Comparison of ENCODE assay signal across 1 cellular context in genomic region chr6:16239090-16239797, GRCh38.
TF ChIP-seq lines count a peak whose summit lies in the region.

No MANE protein-coding gene starts in this region.

TF ChIP-seq in H1, 55 proteins besides CTCF, POLR2A, EP300 and RAD21 (continued from another document):
- TF ChIP-seq KDM1A (IDR thresholded peaks at IDR 0.05; ENCODE audit: borderline replicate concordance, low read length): no peak
- TF ChIP-seq SAP30 (IDR thresholded peaks at IDR 0.05; ENCODE audit: insufficient read depth, insufficient replicate concordance, low read length): no peak
- no peak for TF ChIP-seq TEAD4 (IDR thresholded peaks at IDR 0.05; ENCODE audit: low read depth, low read length)
- no peak for TF ChIP-seq POLR2AphosphoS5 (IDR thresholded peaks at IDR 0.05; ENCODE audit: low read depth, low read length)
- no peak for TF ChIP-seq USF2 (IDR thresholded peaks at IDR 0.05; ENCODE audit: low read length)
- peak in 1 of 2 experiments; percentile 24; a peak in 1 of 4 replicates for TF ChIP-seq HDAC2 (IDR thresholded peaks at IDR 0.05; ENCODE audit: borderline replicate concordance in 1 of 2, low read depth in 2 of 2, low read length in 2 of 2)
- no peak for TF ChIP-seq CHD2 (IDR thresholded peaks at IDR 0.05; ENCODE audit: low read length)
- TF ChIP-seq EZH2 (IDR thresholded peaks at IDR 0.05; ENCODE audit: low read depth, low read length, severe bottlenecking): peak; percentile 81
- no peak for TF ChIP-seq CTBP2 (IDR thresholded peaks at IDR 0.05; ENCODE audit: borderline replicate concordance, insufficient read depth, insufficient read length, low read length)
- TF ChIP-seq JUND (IDR thresholded peaks at IDR 0.05; ENCODE audit: low read length): no peak
- no peak for TF ChIP-seq SP2 (IDR thresholded peaks at IDR 0.05; ENCODE audit: low read length)
- TF ChIP-seq ASH2L (IDR thresholded peaks at IDR 0.05; ENCODE audit: low read length): peak; percentile 40
- TF ChIP-seq BCL11A (IDR thresholded peaks at IDR 0.05; ENCODE audit: low read depth in 2 of 2, low read length in 2 of 2): no peak
- no peak for TF ChIP-seq NRF1 (IDR thresholded peaks at IDR 0.05; ENCODE audit: low read depth, low read length)
- TF ChIP-seq ATF3 (IDR thresholded peaks at IDR 0.05; ENCODE audit: insufficient read depth, low read depth, low read length): no peak
- TF ChIP-seq CBX5 (IDR thresholded peaks at IDR 0.05; ENCODE audit: low read depth, low read length): no peak
- no peak for TF ChIP-seq KDM4A (IDR thresholded peaks at IDR 0.05; ENCODE audit: low read depth, low read length, severe bottlenecking)
- no peak for TF ChIP-seq CEBPB (IDR thresholded peaks at IDR 0.05; ENCODE audit: low read depth, low read length)
- TF ChIP-seq MAFK (IDR thresholded peaks at IDR 0.05; ENCODE audit: low read depth, low read length): no peak
- no peak for TF ChIP-seq CHD7 (IDR thresholded peaks at IDR 0.05; ENCODE audit: insufficient replicate concordance, low read length)
- TF ChIP-seq CBX8 (IDR thresholded peaks at IDR 0.05; ENCODE audit: borderline replicate concordance, low read depth, low read length): no peak
- TF ChIP-seq SIX5 (IDR thresholded peaks at IDR 0.05; ENCODE audit: low read depth, low read length): no peak
- TF ChIP-seq BRCA1 (IDR thresholded peaks at IDR 0.05; ENCODE audit: low read depth, low read length): no peak
- no peak for TF ChIP-seq SP1 (IDR thresholded peaks at IDR 0.05; ENCODE audit: low read depth, low read length)
- TF ChIP-seq NANOG (IDR thresholded peaks at IDR 0.05; ENCODE audit: insufficient read depth, low read depth, low read length, poor library complexity, severe bottlenecking): no peak
- no peak for TF ChIP-seq KDM5A (IDR thresholded peaks at IDR 0.05; ENCODE audit: low read length)
- TF ChIP-seq RXRA (IDR thresholded peaks at IDR 0.05; ENCODE audit: insufficient read depth, low read depth, low read length): no peak
- TF ChIP-seq SUZ12 (IDR thresholded peaks at IDR 0.05; ENCODE audit: low read length): peak; percentile 81
- TF ChIP-seq GABPA (IDR thresholded peaks at IDR 0.05; ENCODE audit: borderline replicate concordance, insufficient read depth, low read length): no peak
- no peak for TF ChIP-seq JUN (IDR thresholded peaks at IDR 0.05; ENCODE audit: low read depth, low read length)
- TF ChIP-seq SIN3A (conservative IDR thresholded peaks at IDR 0.05 in 1 of 2, IDR thresholded peaks at IDR 0.05 in 1 of 2; ENCODE audit: low read depth in 1 of 2, low read length in 2 of 2): 0 out of 4 replicates have a peak, but pooled peaks of 1 of the 2 experiments have one; percentile 15
- TF ChIP-seq TAF7 (optimal IDR thresholded peaks at IDR 0.05; ENCODE audit: borderline replicate concordance, low read depth, low read length): no peak
- no peak for TF ChIP-seq EGR1 (IDR thresholded peaks at IDR 0.05; ENCODE audit: borderline replicate concordance, low read depth, low read length)
- TF ChIP-seq ATF2 (IDR thresholded peaks at IDR 0.05; ENCODE audit: low read length): no peak
- TF ChIP-seq FOSL1 (IDR thresholded peaks at IDR 0.05; ENCODE audit: insufficient read depth, low read depth, low read length): no peak
- TF ChIP-seq E2F6 (IDR thresholded peaks at IDR 0.05): peak; percentile 8; the same call in 1 of the 2 replicates
- TF ChIP-seq TCF12 (IDR thresholded peaks at IDR 0.05; ENCODE audit: low read depth, low read length): no peak
- peak; percentile 16 for TF ChIP-seq RNF2 (IDR thresholded peaks at IDR 0.05; ENCODE audit: borderline replicate concordance, low read depth, low read length, missing control alignments, poor library complexity, severe bottlenecking)
- no peak for TF ChIP-seq TAF1 (IDR thresholded peaks at IDR 0.05; ENCODE audit: low read depth, low read length)
- no peak for TF ChIP-seq RBBP5 (IDR thresholded peaks at IDR 0.05; ENCODE audit: borderline replicate concordance, low read depth, low read length)
- no peak for TF ChIP-seq CHD1 (IDR thresholded peaks at IDR 0.05; ENCODE audit: low read depth, low read length)
- TF ChIP-seq BACH1 (IDR thresholded peaks at IDR 0.05; ENCODE audit: low read length): no peak
- no peak for TF ChIP-seq GTF2F1 (IDR thresholded peaks at IDR 0.05; ENCODE audit: borderline replicate concordance, low read depth, low read length)
TF ChIP-seq in H1: peak in this region for 7.
